2 cellular contexts compared by ENCODE assay signal in the genomic region with DNA sequence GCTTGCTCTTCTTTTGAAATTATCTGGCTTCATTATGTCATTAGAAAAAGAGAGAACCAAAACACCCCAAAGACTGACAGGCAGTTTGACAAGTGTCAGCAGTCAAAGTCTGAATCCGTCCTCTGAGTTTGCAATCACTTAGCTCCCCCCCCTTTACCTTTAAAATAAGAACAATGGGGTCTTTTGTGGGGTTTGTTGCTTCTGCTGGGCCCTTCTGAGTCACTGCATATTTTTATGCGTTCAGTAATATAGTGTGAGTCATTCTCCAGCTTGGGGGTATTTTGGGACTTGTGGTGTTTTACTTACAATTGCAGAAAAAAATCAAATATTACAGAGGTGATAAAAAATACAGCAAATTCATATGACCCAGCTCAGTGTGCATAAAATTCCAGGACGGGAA.
TF ChIP-seq lines count a peak whose summit lies in the region.

No MANE protein-coding gene starts in this region.

TF ChIP-seq in SK-N-SH, 30 proteins besides CTCF, POLR2A, EP300 and RAD21 (continued from another document):
- TF ChIP-seq, protein P1, sequence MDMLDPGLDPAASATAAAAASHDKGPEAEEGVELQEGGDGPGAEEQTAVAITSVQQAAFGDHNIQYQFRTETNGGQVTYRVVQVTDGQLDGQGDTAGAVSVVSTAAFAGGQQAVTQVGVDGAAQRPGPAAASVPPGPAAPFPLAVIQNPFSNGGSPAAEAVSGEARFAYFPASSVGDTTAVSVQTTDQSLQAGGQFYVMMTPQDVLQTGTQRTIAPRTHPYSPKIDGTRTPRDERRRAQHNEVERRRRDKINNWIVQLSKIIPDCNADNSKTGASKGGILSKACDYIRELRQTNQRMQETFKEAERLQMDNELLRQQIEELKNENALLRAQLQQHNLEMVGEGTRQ (IDR thresholded peaks at IDR 0.05; ENCODE audit: borderline replicate concordance, low read depth, low read length) = no peak
- no peak for TF ChIP-seq MAX (IDR thresholded peaks at IDR 0.05; ENCODE audit: low read depth)
- TF ChIP-seq IRF3 (IDR thresholded peaks at IDR 0.05; ENCODE audit: low read depth, low read length) = no peak
- TF ChIP-seq NFIC (IDR thresholded peaks at IDR 0.05; ENCODE audit: borderline replicate concordance) = peak; percentile 19; the same call in 1 of the 2 replicates
- TF ChIP-seq YY1 (IDR thresholded peaks at IDR 0.05; ENCODE audit: low read depth) = no peak
- TF ChIP-seq RXRA (IDR thresholded peaks at IDR 0.05; ENCODE audit: borderline replicate concordance, low read depth) = peak; percentile 27; the same call in 1 of the 2 replicates
- peak; percentile 60 for TF ChIP-seq TCF12 (IDR thresholded peaks at IDR 0.05)
- peak; percentile 87; the same call in 1 of the 2 replicates for TF ChIP-seq MEF2A (IDR thresholded peaks at IDR 0.05; ENCODE audit: borderline replicate concordance, low read depth)
- TF ChIP-seq TAF1 (IDR thresholded peaks at IDR 0.05; ENCODE audit: borderline replicate concordance, low read depth, low read length) = no peak
- TF ChIP-seq FOSL2 (IDR thresholded peaks at IDR 0.05; ENCODE audit: borderline replicate concordance, low read depth) = peak; percentile 91
- no peak for TF ChIP-seq POLR2AphosphoS5 (IDR thresholded peaks at IDR 0.05; ENCODE audit: low read depth, low read length)
- TF ChIP-seq ZBTB33 (IDR thresholded peaks at IDR 0.05; ENCODE audit: borderline replicate concordance, low read depth) = no peak
- TF ChIP-seq ELF1 (IDR thresholded peaks at IDR 0.05) = no peak
- TF ChIP-seq TEAD4 (IDR thresholded peaks at IDR 0.05; ENCODE audit: borderline replicate concordance, insufficient read depth) = 0 out of 2 replicates have a peak, but pooled peaks have one; percentile 20
- TF ChIP-seq SIN3A (IDR thresholded peaks at IDR 0.05; ENCODE audit: borderline replicate concordance, low read depth, low read length) = no peak
- TF ChIP-seq, protein P2, sequence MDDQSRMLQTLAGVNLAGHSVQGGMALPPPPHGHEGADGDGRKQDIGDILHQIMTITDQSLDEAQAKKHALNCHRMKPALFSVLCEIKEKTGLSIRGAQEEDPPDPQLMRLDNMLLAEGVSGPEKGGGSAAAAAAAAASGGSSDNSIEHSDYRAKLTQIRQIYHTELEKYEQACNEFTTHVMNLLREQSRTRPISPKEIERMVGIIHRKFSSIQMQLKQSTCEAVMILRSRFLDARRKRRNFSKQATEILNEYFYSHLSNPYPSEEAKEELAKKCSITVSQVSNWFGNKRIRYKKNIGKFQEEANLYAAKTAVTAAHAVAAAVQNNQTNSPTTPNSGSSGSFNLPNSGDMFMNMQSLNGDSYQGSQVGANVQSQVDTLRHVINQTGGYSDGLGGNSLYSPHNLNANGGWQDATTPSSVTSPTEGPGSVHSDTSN (IDR thresholded peaks at IDR 0.05) = peak; percentile 89
- TF ChIP-seq FOXJ3 (CRISPR knock-in tag; IDR thresholded peaks at IDR 0.05) = no peak

TF ChIP-seq in SK-N-SH treated with all-trans-retinoic acid at 6 μM for 48 hours, 23 proteins besides CTCF, POLR2A, EP300 and RAD21 (continued from another document):
- TF ChIP-seq, protein P3, sequence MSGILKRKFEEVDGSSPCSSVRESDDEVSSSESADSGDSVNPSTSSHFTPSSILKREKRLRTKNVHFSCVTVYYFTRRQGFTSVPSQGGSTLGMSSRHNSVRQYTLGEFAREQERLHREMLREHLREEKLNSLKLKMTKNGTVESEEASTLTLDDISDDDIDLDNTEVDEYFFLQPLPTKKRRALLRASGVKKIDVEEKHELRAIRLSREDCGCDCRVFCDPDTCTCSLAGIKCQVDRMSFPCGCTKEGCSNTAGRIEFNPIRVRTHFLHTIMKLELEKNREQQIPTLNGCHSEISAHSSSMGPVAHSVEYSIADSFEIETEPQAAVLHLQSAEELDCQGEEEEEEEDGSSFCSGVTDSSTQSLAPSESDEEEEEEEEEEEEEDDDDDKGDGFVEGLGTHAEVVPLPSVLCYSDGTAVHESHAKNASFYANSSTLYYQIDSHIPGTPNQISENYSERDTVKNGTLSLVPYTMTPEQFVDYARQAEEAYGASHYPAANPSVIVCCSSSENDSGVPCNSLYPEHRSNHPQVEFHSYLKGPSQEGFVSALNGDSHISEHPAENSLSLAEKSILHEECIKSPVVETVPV (CRISPR knock-in tag; IDR thresholded peaks at IDR 0.05) = no peak
- TF ChIP-seq GLIS3 (CRISPR knock-in tag; IDR thresholded peaks at IDR 0.05) (no peak), ZNF565 (CRISPR knock-in tag; conservative IDR thresholded peaks at IDR 0.05; ENCODE audit: low read depth) (no peak), ZFP30 (CRISPR knock-in tag; IDR thresholded peaks at IDR 0.05) (no peak), BACH2 (CRISPR knock-in tag; IDR thresholded peaks at IDR 0.05; ENCODE audit: borderline replicate concordance) (no peak), ESRRG (CRISPR knock-in tag; IDR thresholded peaks at IDR 0.05) (no peak), ZNF70 (CRISPR knock-in tag; IDR thresholded peaks at IDR 0.05) (no peak), ARNTL (CRISPR knock-in tag; IDR thresholded peaks at IDR 0.05; ENCODE audit: borderline replicate concordance, low read depth) (no peak), ISL1 (CRISPR knock-in tag; IDR thresholded peaks at IDR 0.05) (no peak), RARB (CRISPR knock-in tag; IDR thresholded peaks at IDR 0.05) (no peak), TCF4 (CRISPR knock-in tag; IDR thresholded peaks at IDR 0.05; ENCODE audit: borderline replicate concordance) (no peak), PPARA (CRISPR knock-in tag; IDR thresholded peaks at IDR 0.05; ENCODE audit: borderline replicate concordance) (no peak), ZC3H10 (CRISPR knock-in tag; IDR thresholded peaks at IDR 0.05) (no peak)
- TF ChIP-seq, protein P4, sequence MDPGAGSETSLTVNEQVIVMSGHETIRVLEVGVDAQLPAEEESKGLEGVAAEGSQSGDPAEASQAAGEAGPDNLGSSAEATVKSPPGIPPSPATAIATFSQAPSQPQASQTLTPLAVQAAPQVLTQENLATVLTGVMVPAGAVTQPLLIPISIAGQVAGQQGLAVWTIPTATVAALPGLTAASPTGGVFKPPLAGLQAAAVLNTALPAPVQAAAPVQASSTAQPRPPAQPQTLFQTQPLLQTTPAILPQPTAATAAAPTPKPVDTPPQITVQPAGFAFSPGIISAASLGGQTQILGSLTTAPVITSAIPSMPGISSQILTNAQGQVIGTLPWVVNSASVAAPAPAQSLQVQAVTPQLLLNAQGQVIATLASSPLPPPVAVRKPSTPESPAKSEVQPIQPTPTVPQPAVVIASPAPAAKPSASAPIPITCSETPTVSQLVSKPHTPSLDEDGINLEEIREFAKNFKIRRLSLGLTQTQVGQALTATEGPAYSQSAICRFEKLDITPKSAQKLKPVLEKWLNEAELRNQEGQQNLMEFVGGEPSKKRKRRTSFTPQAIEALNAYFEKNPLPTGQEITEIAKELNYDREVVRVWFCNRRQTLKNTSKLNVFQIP (CRISPR knock-in tag; IDR thresholded peaks at IDR 0.05; ENCODE audit: borderline replicate concordance, low read depth) = no peak
